8 cellular contexts compared by ENCODE assay signal in genomic region chr5:140240987-140241706, GRCh38.
DNase-seq lines count a peak whose midpoint lies in the region; TF ChIP-seq lines count a peak whose summit lies in the region.

No MANE protein-coding gene starts in this region.

- H3K4me1 Mint-ChIP-seq in Caco-2 (ENCODE audit: low read depth, unreplicated experiment) = peaks cover 8% of the 10 kb centered on the region
- H3K4me1 Mint-ChIP-seq in CD14-positive monocyte = peaks cover 54% of the 10 kb centered on the region

- peak overlapping the region; percentile 25 for H3K4me2 ChIP-seq in skeletal muscle satellite cell (ENCODE audit: low read length)

- POLR2A ChIA-PET in Caco-2 (lab: Charles Lee) = interaction anchor here (1.8 kb wide), 1 partner anchor 105 kb away, joined by 11 read pairs; the partner anchor contains the start of gene HBEGF

- H3K4me1 ChIP-seq in Caco-2 = peaks cover 29% of the 10 kb centered on the region
- H3K4me1 ChIP-seq in skeletal muscle satellite cell (ENCODE audit: control insufficient read depth, insufficient read depth, low read length) = peaks cover 28% of the 10 kb centered on the region

- peak overlapping the region; percentile 12 for H3K9ac ChIP-seq in skeletal muscle satellite cell (ENCODE audit: low read depth, low read length)

- CTCF ChIA-PET in Caco-2 (lab: Charles Lee) = interaction anchor here (0.5 to 2.8 kb wide), 5 partner anchors 25 to 164 kb away, joined by 3 to 53 read pairs (median 5); partner anchors contain the start of gene HBEGF

- H3K27ac Mint-ChIP-seq in Caco-2 (ENCODE audit: unreplicated experiment) (peak overlapping the region; percentile 64), CD14-positive monocyte (no peak overlapping the region)

- no peaks in the 10 kb centered on the region for H3K9me3 Mint-ChIP-seq in Caco-2 (ENCODE audit: unreplicated experiment)
- H3K9me3 Mint-ChIP-seq in CD14-positive monocyte = no peaks in the 10 kb centered on the region

- H3K4me3 Mint-ChIP-seq in Caco-2 (ENCODE audit: unreplicated experiment) (no peak overlapping the region), CD14-positive monocyte (no peak overlapping the region)

- H3K9me3 ChIP-seq in Caco-2 (no peaks in the 10 kb centered on the region), skeletal muscle satellite cell (replicated peaks; ENCODE audit: low read length) (no peaks in the 10 kb centered on the region)

- no peaks in the 10 kb centered on the region for H3K27me3 Mint-ChIP-seq in Caco-2 (ENCODE audit: insufficient read depth, unreplicated experiment)
- peaks cover 0 to 2% (median 0%) of the 10 kb centered on the region in 3 donors for H3K27me3 Mint-ChIP-seq in CD14-positive monocyte (ENCODE audit: low read depth in 3 of 3)

- no peaks in the 10 kb centered on the region for H3K27me3 ChIP-seq in Caco-2 (replicated peaks; ENCODE audit: control insufficient read depth, insufficient read depth, low read length)
- H3K27me3 ChIP-seq in skeletal muscle satellite cell (ENCODE audit: control insufficient read depth, insufficient read depth, low read length) = no peaks in the 10 kb centered on the region

- no TSS peak for BruUV-seq in Caco-2 (replicated peaks; lab: Mats Ljungman, UMichigan)

- H3K36me3 Mint-ChIP-seq in Caco-2 (ENCODE audit: insufficient read depth, unreplicated experiment) (peaks cover 32% of the 10 kb centered on the region), CD14-positive monocyte (peaks cover 16 to 24% of the 10 kb centered on the region in 2 donors)

- H3K4me3 ChIP-seq in Caco-2 (ENCODE audit: low read depth, low read length) = no peak overlapping the region
- H3K4me3 ChIP-seq in skeletal muscle satellite cell (ENCODE audit: low read length) = no peak overlapping the region

- intact Hi-C loops in Caco-2 (cut with micrococcal nuclease; ENCODE audit: unreplicated experiment) (loop anchor here (1.0 to 5.0 kb wide), 3 partner anchors 61 to 476 kb away; partner anchors contain the start of genes HBEGF and PFDN1), CD14-positive monocyte (cut with micrococcal nuclease) (loop anchor here (2.0 to 5.0 kb wide), 2 partner anchors 46 to 110 kb away; no protein-coding TSS in a partner anchor)

- H3K36me3 ChIP-seq in Caco-2 (ENCODE audit: control insufficient read depth, insufficient read depth, low read length) (no peaks in the 10 kb centered on the region), skeletal muscle satellite cell (ENCODE audit: insufficient read depth, low read length) (peaks cover 15% of the 10 kb centered on the region)

- peak in 1 of 2 experiments; percentile 69 for DNase-seq in Caco-2
- DNase-seq in NCI-H2081 (lab: John Stamatoyannopoulos, UW) = peak; percentile 66 to 84
- DNase-seq in brain pericyte (ENCODE audit: low read depth, low spot score) = peak; percentile 84
- DNase-seq in inferior parietal cortex (ENCODE audit: extremely low spot score) = peak; percentile 89
- no peak for DNase-seq in CD14-positive monocyte (ENCODE audit: low spot score)
- DNase-seq in NAMALWA (ENCODE audit: low spot score) = no peak
- no peak for DNase-seq in activated naive CD4-positive, alpha-beta T cell treated with Interleukin-2 at 50 U/mL for 16 hours

- no peak for TF ChIP-seq CTCF in Caco-2 (IDR thresholded peaks at IDR 0.05; ENCODE audit: insufficient read depth in 1 of 2, low read depth in 1 of 2, low read length in 1 of 2, severe bottlenecking in 1 of 2, unreplicated experiment in 1 of 2)
- TF ChIP-seq CTCF in CD14-positive monocyte (IDR thresholded peaks at IDR 0.05) = no peak

Comparison
In these comparisons a context has a peak if more than half of its experiments do, and no peak if none do; other contexts are left out.
1. DNase-seq: peak in NCI-H2081 (2 of 2), brain pericyte (single experiment) and inferior parietal cortex (single experiment); none in CD14-positive monocyte (single experiment), NAMALWA (single experiment) and activated naive CD4-positive, alpha-beta T cell treated with Interleukin-2 at 50 U/mL for 16 hours (single experiment).